ENCODE assay signal across 7 cellular contexts in genomic region chr22:41382098-41382578, GRCh38. TPM values are rescaled to one million over a fixed set of nuclear protein-coding genes. Genes with fewer than 3 reads are reported as not detected.
A peak's percentile ranks its signal among the peaks of the same experiment; 100 is the strongest.
DNase-seq lines count a peak whose midpoint lies in the region; ATAC-seq, FAIRE-seq and TF ChIP-seq lines count a peak whose summit lies in the region.

No MANE protein-coding gene starts in this region.

- CTCF ChIA-PET in HCT116 (lab: Charles Lee) = interaction anchor here (1.4 to 2.4 kb wide), 5 partner anchors 15 to 144 kb away, joined by 3 to 11 read pairs (median 8); no protein-coding TSS in a partner anchor

- H3K9me3 Mint-ChIP-seq in stimulated activated effector memory CD8-positive, alpha-beta T cell treated with anti-CD3 and anti-CD28 coated beads, Interleukin-12 subunit alpha, Interleukin-12 subunit beta, amount 100 ng/mL, for 72 hours = no peaks in the 10 kb centered on the region

- H4K20me1 ChIP-seq in HCT116 (ENCODE audit: insufficient read depth) = no peaks in the 10 kb centered on the region

- RAD21 ChIA-PET in HCT116 (lab: Charles Lee; ENCODE audit: low non-redundant PET in 1 of 2, low total read pairs in 2 of 2, uncharacterized antibody in 2 of 2, unreplicated experiment in 2 of 2) = interaction anchor here in 1 of 2 experiments (0.6 to 0.7 kb wide), 2 partner anchors 110 to 114 kb away, joined by 3 to 5 read pairs; no protein-coding TSS in a partner anchor

- TF ChIP-seq RAD21 in HCT116 (IDR thresholded peaks at IDR 0.05; ENCODE audit: low read depth) = no peak

- no peaks in the 10 kb centered on the region for H3K9me2 ChIP-seq in HCT116 (ENCODE audit: insufficient read depth)

- no TSS peak for BruUV-seq in HCT116 (replicated peaks; lab: Mats Ljungman, UMichigan)

- peak; percentile 51 for ATAC-seq in HCT116
- ATAC-seq in stimulated activated effector memory CD8-positive, alpha-beta T cell treated with anti-CD3 and anti-CD28 coated beads, Interleukin-12 subunit alpha, Interleukin-12 subunit beta, amount 100 ng/mL, for 72 hours = peak; percentile 47

- no peaks in the 10 kb centered on the region for H3K36me3 ChIP-seq in HCT116 (ENCODE audit: control insufficient read depth in 1 of 2, insufficient read depth in 2 of 2, low read length in 2 of 2)
- H3K36me3 ChIP-seq in muscle layer of colon (ENCODE audit: insufficient read depth, low read length) = no peaks in the 10 kb centered on the region

- H3K4me1 ChIP-seq in HCT116 (ENCODE audit: control insufficient read depth in 1 of 2, insufficient read depth in 2 of 2, low read length in 2 of 2) = peaks cover 14 to 38% of the 10 kb centered on the region in 2 experiments
- peaks cover 23% of the 10 kb centered on the region for H3K4me1 ChIP-seq in muscle layer of colon (ENCODE audit: insufficient read depth, low read length)

- H3K27me3 ChIP-seq in HCT116 (ENCODE audit: insufficient read depth, low read length) (no peaks in the 10 kb centered on the region), muscle layer of colon (ENCODE audit: control insufficient read depth in 1 of 2, insufficient read depth in 2 of 2, low read length in 2 of 2) (no peaks in the 10 kb centered on the region)

- peak overlapping the region; percentile 98 for H3K27ac Mint-ChIP-seq in stimulated activated effector memory CD8-positive, alpha-beta T cell treated with anti-CD3 and anti-CD28 coated beads, Interleukin-12 subunit alpha, Interleukin-12 subunit beta, amount 100 ng/mL, for 72 hours

- H3K4me1 Mint-ChIP-seq in stimulated activated effector memory CD8-positive, alpha-beta T cell treated with anti-CD3 and anti-CD28 coated beads, Interleukin-12 subunit alpha, Interleukin-12 subunit beta, amount 100 ng/mL, for 72 hours = peaks cover 20% of the 10 kb centered on the region

- POLR2A ChIA-PET in HCT116 (lab: Charles Lee) = interaction anchor here (0.6 to 2.4 kb wide), 12 partner anchors 10 to 717 kb away, joined by 3 to 16 read pairs (median 6); partner anchors contain the start of genes DESI1, TOB2 and XRCC6

- peak overlapping the region; percentile 82 for H3K4me3 Mint-ChIP-seq in stimulated activated effector memory CD8-positive, alpha-beta T cell treated with anti-CD3 and anti-CD28 coated beads, Interleukin-12 subunit alpha, Interleukin-12 subunit beta, amount 100 ng/mL, for 72 hours

- peak overlapping the region; percentile 86 for H3K4me2 ChIP-seq in HCT116 (ENCODE audit: low read length)

- peak overlapping the region; percentile 88 for H3K9ac ChIP-seq in HCT116 (ENCODE audit: low read length)
- H3K9ac ChIP-seq in muscle layer of colon (ENCODE audit: low read length) = peak overlapping the region; percentile 78

- intact Hi-C loops in HCT116 (cut with micrococcal nuclease) = no loop called here

- H3K27ac ChIP-seq in HCT116 (ENCODE audit: low read depth, low read length) (peak overlapping the region; percentile 97), muscle layer of colon (ENCODE audit: low read depth, low read length) (peak overlapping the region; percentile 98)

- no peak for TF ChIP-seq CTCF in HCT116 (IDR thresholded peaks at IDR 0.05 in 2 of 3, conservative IDR thresholded peaks at IDR 0.05 in 1 of 3; ENCODE audit: borderline replicate concordance in 1 of 3, insufficient read depth in 1 of 3, low read depth in 2 of 3, low read length in 2 of 3)

- H2AFZ ChIP-seq in HCT116 (ENCODE audit: low read depth, low read length, poor library complexity, severe bottlenecking) = no peak overlapping the region

- peaks cover 7% of the 10 kb centered on the region for H3K36me3 Mint-ChIP-seq in stimulated activated effector memory CD8-positive, alpha-beta T cell treated with anti-CD3 and anti-CD28 coated beads, Interleukin-12 subunit alpha, Interleukin-12 subunit beta, amount 100 ng/mL, for 72 hours

- TF ChIP-seq POLR2A in GM12892 (IDR thresholded peaks at IDR 0.05; ENCODE audit: low read depth, low read length) (no peak), HCT116 (IDR thresholded peaks at IDR 0.05; ENCODE audit: borderline replicate concordance, extremely low read depth, insufficient read depth, insufficient read length) (no peak), erythroblast (IDR thresholded peaks at IDR 0.05; ENCODE audit: low read length) (no peak)

- no peaks in the 10 kb centered on the region for H3K9me3 ChIP-seq in HCT116 (ENCODE audit: control insufficient read depth in 1 of 2, insufficient read depth in 1 of 2, low read depth in 1 of 2, low read length in 2 of 2)
- H3K9me3 ChIP-seq in muscle layer of colon (ENCODE audit: low read length) = no peaks in the 10 kb centered on the region

- H3K4me3 ChIP-seq in HCT116 (replicated peaks in 1 of 2; ENCODE audit: low read depth in 1 of 2, low read length in 2 of 2) (peak overlapping the region; percentile 52 to 65), muscle layer of colon (ENCODE audit: low read depth in 1 of 2, low read length in 2 of 2) (peak overlapping the region; percentile 84 to 91)

- no peak for FAIRE-seq in GM12892 (lab: Jason Lieb, UNC)

- DNase-seq in GM12892 (ENCODE audit: insufficient read length) (peak; percentile 87), HCT116 (ENCODE audit: low read depth, low spot score) (no peak), NCI-H1930 (lab: John Stamatoyannopoulos, UW) (peak; percentile 61 to 71), activated T-cell treated with anti-CD3 and anti-CD28 coated beads for 48 hours (ENCODE audit: low read depth) (peak; percentile 55), erythroblast (lab: John Stamatoyannopoulos, UW) (peak; percentile 75 to 78)
- DNase-seq in stimulated activated effector memory CD8-positive, alpha-beta T cell treated with anti-CD3 and anti-CD28 coated beads, Interleukin-12 subunit alpha, Interleukin-12 subunit beta, amount 100 ng/mL, for 72 hours (ENCODE audit: low spot score in 2 of 2) = peak; percentile 68 to 83

- H3K79me2 ChIP-seq in HCT116 (ENCODE audit: insufficient read depth, low read length) = no peaks in the 10 kb centered on the region

TF ChIP-seq in HCT116, 20 proteins besides CTCF, POLR2A, EP300 and RAD21 (continues in another document):
- no peak for TF ChIP-seq JUND (IDR thresholded peaks at IDR 0.05)
- no peak for TF ChIP-seq YY1 (IDR thresholded peaks at IDR 0.05; ENCODE audit: extremely low read depth, insufficient replicate concordance, low read depth, low read length)
- TF ChIP-seq CBX3 (IDR thresholded peaks at IDR 0.05; ENCODE audit: low read depth) = no peak
- TF ChIP-seq REST (IDR thresholded peaks at IDR 0.05; ENCODE audit: low read depth) = no peak
- TF ChIP-seq SIN3A (IDR thresholded peaks at IDR 0.05; ENCODE audit: low read depth) = no peak
- TF ChIP-seq ZFX (IDR thresholded peaks at IDR 0.05) = no peak
- no peak for TF ChIP-seq ZNF274 (IDR thresholded peaks at IDR 0.05; ENCODE audit: low read depth, low read length)
- TF ChIP-seq SRF (IDR thresholded peaks at IDR 0.05; ENCODE audit: low read depth) = no peak
- TF ChIP-seq MAX (IDR thresholded peaks at IDR 0.05) = no peak
- no peak for TF ChIP-seq FOSL1 (IDR thresholded peaks at IDR 0.05; ENCODE audit: low read depth)
- no peak for TF ChIP-seq ELF1 (IDR thresholded peaks at IDR 0.05; ENCODE audit: borderline replicate concordance, low read depth)
- no peak for TF ChIP-seq ZBTB33 (IDR thresholded peaks at IDR 0.05; ENCODE audit: extremely low read depth, insufficient replicate concordance, low read length)
- no peak for TF ChIP-seq EZH2 (IDR thresholded peaks at IDR 0.05)
- no peak for TF ChIP-seq CEBPB (IDR thresholded peaks at IDR 0.05; ENCODE audit: low read depth)
- no peak for TF ChIP-seq EZH2phosphoT487 (IDR thresholded peaks at IDR 0.05; ENCODE audit: borderline replicate concordance)

RNA-seq across cellular contexts. Expression of gene TEF, which starts 0.4 kb away (rescaled TPM):
- polyA plus RNA-seq in GM12892 (2012; ENCODE audit: missing spikeins) = 1.8 TPM
- total RNA-seq in HCT116 (2021; ENCODE audit: unreplicated experiment) = 16.5 TPM
- 15.9 and 17.5 TPM in 2 replicates for polyA plus RNA-seq in HCT116 (2012)
